22 cellular contexts compared by ENCODE assay signal in genomic region chr5:39395521-39395920, GRCh38. TPM values are rescaled to one million over a fixed set of nuclear protein-coding genes. Genes with fewer than 3 reads are reported as not detected.
DNase-seq lines count a peak whose midpoint lies in the region; TF ChIP-seq lines count a peak whose summit lies in the region.
"Had no signal": no experiment of that assay in that cellular context is flagged by ENCODE, and none has a peak within 500 bp of the region (broad histone marks: within the 10 kb centered on the region; RNA-seq: fewer than 3 reads in every experiment).

No MANE protein-coding gene starts in this region.

- H3K36me3 ChIP-seq in mesenchymal stem cell (ENCODE audit: control insufficient read depth in 1 of 2, insufficient read depth in 2 of 2, low read depth in 1 of 2, low read length in 2 of 2), result peaks cover 17 to 77% of the 10 kb centered on the region in 2 experiments

- H4K8ac ChIP-seq in mesenchymal stem cell (ENCODE audit: low read length), result no peak overlapping the region

- no peak overlapping the region for H2BK15ac ChIP-seq in mesenchymal stem cell (ENCODE audit: low read depth, poor library complexity, severe bottlenecking)

- in situ Hi-C loops in SK-MEL-5 (cut with HindIII; ENCODE audit: low pct_unique_long_range_greater_than_20kb, low sequenced_read_pairs), result no loop called here

- H3K4me1 ChIP-seq in mesenchymal stem cell (ENCODE audit: control insufficient read depth, insufficient read depth, low read depth, low read length), result peaks cover 3% of the 10 kb centered on the region

- no peak overlapping the region for H2AK5ac ChIP-seq in mesenchymal stem cell (ENCODE audit: low read length, severe bottlenecking)

- no peaks in the 10 kb centered on the region for H3K9me3 ChIP-seq in mesenchymal stem cell (ENCODE audit: control insufficient read depth, low read length)
- H3K9me3 ChIP-seq: body of pancreas had no signal

- no peak overlapping the region for H3K4ac ChIP-seq in mesenchymal stem cell (ENCODE audit: low read depth in 1 of 2, low read length in 2 of 2)

- no peak overlapping the region for H2AFZ ChIP-seq in mesenchymal stem cell (ENCODE audit: low read depth, low read length)
- H2AFZ ChIP-seq: parathyroid adenoma had no signal

- H3K79me1 ChIP-seq in mesenchymal stem cell (replicated peaks; ENCODE audit: low read length, poor library complexity, severe bottlenecking), result peaks cover 11% of the 10 kb centered on the region

- H3K23ac ChIP-seq in mesenchymal stem cell (ENCODE audit: low read length in 2 of 2), result no peak overlapping the region

- no peak for TF ChIP-seq CTCF in epithelial cell of esophagus (IDR thresholded peaks at IDR 0.05; ENCODE audit: insufficient read depth, low read depth, low read length, missing control alignments)

- peak overlapping the region; percentile 86 for H3K9ac ChIP-seq in mesenchymal stem cell (ENCODE audit: low read length)
- H3K9ac ChIP-seq: parathyroid adenoma had no signal

- no peak overlapping the region for H2BK12ac ChIP-seq in mesenchymal stem cell (ENCODE audit: low read length in 2 of 2)

- H2BK5ac ChIP-seq in mesenchymal stem cell (ENCODE audit: low read depth, low read length, poor library complexity, severe bottlenecking), result no peak overlapping the region

- DNase-seq in SK-MEL-5 (ENCODE audit: low read depth, low spot score) (peak; percentile 44), epithelial cell of esophagus (ENCODE audit: low read depth) (peak; percentile 73), mesenchymal stem cell (peak; percentile 18), activated gamma-delta T cell treated with Interleukin-2 at 50 U/mL for 16 hours (no peak), NCI-H2081 treated with DMSO at 0.1 percent for 48 hours (lab: John Stamatoyannopoulos, UW) (no peak), SHP77 treated with DMSO at 0.1 percent for 48 hours (lab: John Stamatoyannopoulos, UW) (no peak), NCI-H2196 (lab: John Stamatoyannopoulos, UW; ENCODE audit: unreplicated experiment) (no peak)
- DNase-seq: activated CD4-positive, alpha-beta T cell treated with anti-CD3 and anti-CD28 coated beads for 48 hours; activated naive CD8-positive, alpha-beta T cell treated with anti-CD3 and anti-CD28 coated beads for 36 hours; AML-193; body of pancreas; COR-L47; natural killer cell; NCI-H1417; NCI-H69; Right ventricle myocardium superior; stimulated activated CD4-positive, alpha-beta T cell treated with anti-CD3 and anti-CD28 coated beads, Interleukin-1b, Interleukin-23, amount 100 ng/mL, for 48 hours; stimulated activated naive B cell treated with anti-CD40 and anti-IgM and Interleukin-4, amounts not matched to agents 10 μg/mL and 1 μg/mL and 100 μg/mL, for 72 hours had no signal

- H2BK120ac ChIP-seq in mesenchymal stem cell (ENCODE audit: low read depth, low read length), result no peak overlapping the region

- H3K27me3 ChIP-seq in mesenchymal stem cell (ENCODE audit: control insufficient read depth in 1 of 2, insufficient read depth in 1 of 2, low read length in 2 of 2), result no peaks in the 10 kb centered on the region
- H3K27me3 ChIP-seq: body of pancreas had no signal

- H3K4me3 ChIP-seq in epithelial cell of esophagus (ENCODE audit: low read length) (no peak overlapping the region), mesenchymal stem cell (ENCODE audit: insufficient read depth in 1 of 2, low read depth in 1 of 2, low read length in 2 of 2) (peak overlapping the region in 1 of 2 experiments; percentile 33)
- H3K4me3 ChIP-seq: body of pancreas had no signal

- H4K91ac ChIP-seq in mesenchymal stem cell (ENCODE audit: low read length), result no peak overlapping the region

- H3K27ac ChIP-seq in mesenchymal stem cell (ENCODE audit: low read length, poor library complexity, severe bottlenecking), result no peak overlapping the region
- H3K27ac ChIP-seq: body of pancreas, parathyroid adenoma had no signal

- H3K18ac ChIP-seq in mesenchymal stem cell (ENCODE audit: low read depth in 1 of 2, low read length in 2 of 2), result no peak overlapping the region

- no peak overlapping the region for H3K14ac ChIP-seq in mesenchymal stem cell (ENCODE audit: low read length in 2 of 2)

- no peak overlapping the region for H3K4me2 ChIP-seq in mesenchymal stem cell (ENCODE audit: low read length, poor library complexity, severe bottlenecking)

RNA-seq across cellular contexts. Expression of gene DAB2, which starts 29.3 kb away (rescaled TPM):
- 221 and 253 TPM in 2 replicates for total RNA-seq in SK-MEL-5 (2014; rRNA removed; shearing (Covaris generic))
- polyA plus RNA-seq in SK-MEL-5 (2015; cell fraction: cytosol; rRNA removed), result 282 and 344 TPM in 2 replicates
- 546 and 630 TPM in 2 replicates for polyA plus RNA-seq in SK-MEL-5 (2015; cell fraction: nucleus; rRNA removed)
- 87.8 TPM for polyA plus RNA-seq in mesenchymal stem cell (2013, experiment 1 of 2)
- 86.6 TPM for polyA plus RNA-seq in mesenchymal stem cell (2013, experiment 2 of 2)

RNA-seq across cellular contexts. Expression of gene C9, which starts 31.2 kb away (rescaled TPM):
- 0.03 and 0.05 TPM in 2 replicates for total RNA-seq in SK-MEL-5 (2014; rRNA removed; shearing (Covaris generic))
- 0.19 TPM in 1 of 2 replicates, not detected in the other for polyA plus RNA-seq in SK-MEL-5 (2015; cell fraction: cytosol; rRNA removed)
- polyA plus RNA-seq in SK-MEL-5 (2015; cell fraction: nucleus; rRNA removed), result not detected in 2 replicates
- not detected for polyA plus RNA-seq in mesenchymal stem cell (2013, experiment 1 of 2)
- polyA plus RNA-seq in mesenchymal stem cell (2013, experiment 2 of 2), result not detected
- total RNA-seq: activated naive CD8-positive, alpha-beta T cell treated with anti-CD3 and anti-CD28 coated beads for 36 hours; body of pancreas; HepG2; mesenteric fat pad; Right ventricle myocardium superior; sciatic nerve had no signal
- polyA plus RNA-seq: HepG2 had no signal

Comparison
In these comparisons a context has a peak if more than half of its experiments do, and no peak if none do; other contexts are left out.
1. DNase-seq: peak in SK-MEL-5 (single experiment), epithelial cell of esophagus (single experiment) and mesenchymal stem cell (single experiment); none in activated gamma-delta T cell treated with Interleukin-2 at 50 U/mL for 16 hours (single experiment), NCI-H2081 treated with DMSO at 0.1 percent for 48 hours (single experiment), SHP77 treated with DMSO at 0.1 percent for 48 hours (single experiment) and NCI-H2196 (single experiment).